26 cellular contexts compared by ENCODE assay signal in the genomic region with DNA sequence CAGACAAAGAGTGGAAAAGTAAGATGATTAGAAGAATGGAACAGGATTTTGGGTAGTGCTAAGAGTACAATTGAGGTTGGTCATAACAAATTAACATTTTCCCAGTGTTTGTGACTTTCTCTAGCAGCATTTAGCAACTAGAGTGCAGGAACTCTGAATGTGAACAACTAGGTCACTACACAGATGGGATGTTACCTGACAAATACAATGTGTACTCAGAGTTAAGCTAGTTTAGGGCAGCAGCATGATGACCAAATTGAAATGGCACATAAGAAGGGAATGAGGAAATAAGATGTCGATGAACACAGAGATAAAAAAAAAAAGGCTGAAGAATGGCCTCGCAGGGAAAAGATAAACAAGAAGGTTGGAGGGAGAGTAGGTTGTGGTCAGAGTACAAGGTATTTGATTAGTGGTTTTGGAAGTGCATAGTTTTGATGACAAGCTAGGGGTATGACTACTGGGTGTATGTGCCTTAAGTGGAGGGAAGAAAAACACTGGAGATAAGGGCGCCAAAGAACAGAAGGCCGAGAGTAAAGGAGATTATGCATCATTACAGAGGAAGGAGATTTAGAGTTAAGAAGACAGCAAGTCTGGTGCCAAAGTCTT.
A peak's percentile ranks its signal among the peaks of the same experiment; 100 is the strongest.
DNase-seq lines count a peak whose midpoint lies in the region; ATAC-seq and TF ChIP-seq lines count a peak whose summit lies in the region.
"Had no signal": no experiment of that assay in that cellular context is flagged by ENCODE, and none has a peak within 500 bp of the region (broad histone marks: within the 10 kb centered on the region; RNA-seq: fewer than 3 reads in every experiment).

No MANE protein-coding gene starts in this region.

- H3K36me3 Mint-ChIP-seq in progenitor cell of endocrine pancreas (ENCODE audit: insufficient read depth) = no peaks in the 10 kb centered on the region

- no peak overlapping the region for H2AFZ ChIP-seq in trophoblast cell (ENCODE audit: insufficient read depth, low read length, poor library complexity)
- H2AFZ ChIP-seq: GM23248 had no signal

- H4K91ac ChIP-seq in trophoblast cell (ENCODE audit: low read depth, low read length) = no peak overlapping the region

- no peak overlapping the region for H4K12ac ChIP-seq in trophoblast cell (ENCODE audit: low read depth, low read length)

- no peaks in the 10 kb centered on the region for H3K79me1 ChIP-seq in trophoblast cell (ENCODE audit: low read length)

- no peak overlapping the region for H3K4me3 ChIP-seq in cardiac fibroblast (replicated peaks in 1 of 2; ENCODE audit: low read depth in 2 of 2, low read length in 2 of 2)
- H3K4me3 ChIP-seq in trophoblast cell (ENCODE audit: low read depth, low read length) = no peak overlapping the region
- H3K4me3 ChIP-seq: GM23248, spleen, thyroid gland had no signal

- H4K8ac ChIP-seq in trophoblast cell (ENCODE audit: low read depth, low read length) = no peak overlapping the region

- no peaks in the 10 kb centered on the region for H3K36me3 ChIP-seq in trophoblast cell (ENCODE audit: control insufficient read depth in 1 of 2, insufficient read depth in 2 of 2, low read length in 2 of 2)
- H3K36me3 ChIP-seq: spleen, thyroid gland had no signal

- TF ChIP-seq CTCF in cardiac fibroblast (IDR thresholded peaks at IDR 0.05; ENCODE audit: low read depth, low read length) (no peak), progenitor cell of endocrine pancreas (IDR thresholded peaks at IDR 0.05; ENCODE audit: unreplicated experiment) (no peak)

- no peak for ATAC-seq in GM21717 (IDR thresholded peaks at IDR 0.05; ENCODE audit: unreplicated experiment)
- ATAC-seq: effector memory CD8-positive, alpha-beta T cell; left cardiac atrium; Right ventricle myocardium inferior had no signal

- H3K27ac ChIP-seq in trophoblast cell (ENCODE audit: low read depth, low read length) = no peak overlapping the region
- H3K27ac ChIP-seq: GM23248, spleen, thyroid gland had no signal

- peaks cover 24% of the 10 kb centered on the region for H3K9me3 Mint-ChIP-seq in progenitor cell of endocrine pancreas (ENCODE audit: low read depth)

- DNase-seq in G401 (ENCODE audit: low spot score) (peak; percentile 87), NCI-H82 treated with DMSO at 0.1 percent for 48 hours (lab: John Stamatoyannopoulos, UW; ENCODE audit: unreplicated experiment) (peak; percentile 99), cardiac fibroblast (ENCODE audit: low read depth in 2 of 2) (peak; percentile 20 to 44), trophoblast cell (peak; percentile 43 to 83), NCI-H2081 treated with DMSO at 0.1 percent for 48 hours (lab: John Stamatoyannopoulos, UW) (no peak), NCI-H1048 (lab: John Stamatoyannopoulos, UW) (no peak), progenitor cell of endocrine pancreas (ENCODE audit: low spot score, unreplicated experiment) (no peak)
- DNase-seq: activated CD4-positive, alpha-beta T cell treated with anti-CD3 and anti-CD28 coated beads for 1 hour; activated naive CD4-positive, alpha-beta T cell; activated T-cell treated with anti-CD3 and anti-CD28 coated beads, Interleukin-2, amount 50 U/mL, for 1 hour; amygdala; CD4-positive, CD25-positive, alpha-beta regulatory T cell; effector memory CD8-positive, alpha-beta T cell; GM23248; left cardiac atrium; mesendoderm; NCI-H1417; NCI-H526 treated with DMSO at 0.1 percent for 48 hours; occipital lobe; spleen; stimulated activated CD4-positive, alpha-beta T cell treated with anti-CD3 and anti-CD28 coated beads, Interleukin-4, amount 100 ng/mL, for 4 hours; SW 1271; thyroid gland had no signal

- H3K4me1 ChIP-seq in trophoblast cell (ENCODE audit: control insufficient read depth in 1 of 2, insufficient read depth in 2 of 2, low read length in 2 of 2) = no peaks in the 10 kb centered on the region
- H3K4me1 ChIP-seq: spleen, thyroid gland had no signal

- no peaks in the 10 kb centered on the region for H3K4me1 Mint-ChIP-seq in progenitor cell of endocrine pancreas (ENCODE audit: low read depth)
- H3K4me1 Mint-ChIP-seq: CD4-positive, CD25-positive, alpha-beta regulatory T cell had no signal

- no peaks in the 10 kb centered on the region for H3K27me3 Mint-ChIP-seq in progenitor cell of endocrine pancreas
- H3K27me3 Mint-ChIP-seq: CD4-positive, CD25-positive, alpha-beta regulatory T cell; effector memory CD8-positive, alpha-beta T cell; stimulated activated naive CD8-positive, alpha-beta T cell treated with anti-CD3 and anti-CD28 coated beads, Interleukin-15, Interleukin-2, amounts not matched to agents 100 ng/mL and 50 ng/mL, for 24 hours had no signal

- H3K4me2 ChIP-seq in trophoblast cell (ENCODE audit: low read length) = no peak overlapping the region

- no peak overlapping the region for H2BK120ac ChIP-seq in trophoblast cell (ENCODE audit: insufficient read depth, low read length, poor library complexity)

- H2AK5ac ChIP-seq in trophoblast cell (ENCODE audit: low read length) = no peak overlapping the region

- in situ Hi-C loops in G401 (cut with HindIII; ENCODE audit: low sequenced_read_pairs) = no loop called here

- H3K27ac Mint-ChIP-seq in progenitor cell of endocrine pancreas = no peak overlapping the region
- H3K27ac Mint-ChIP-seq: CD4-positive, CD25-positive, alpha-beta regulatory T cell; effector memory CD8-positive, alpha-beta T cell; stimulated activated naive CD8-positive, alpha-beta T cell treated with anti-CD3 and anti-CD28 coated beads, Interleukin-15, Interleukin-2, amounts not matched to agents 100 ng/mL and 50 ng/mL, for 24 hours had no signal

- no CpG with 5 or more reads among the region's 4 CpGs for WGBS in trophoblast cell (ENCODE audit: extremely low coverage, insufficient coverage, insufficient read length)

- no peak overlapping the region for H3K18ac ChIP-seq in trophoblast cell (ENCODE audit: low read length)

- no peak overlapping the region for H3K4me3 Mint-ChIP-seq in progenitor cell of endocrine pancreas (ENCODE audit: low read depth)
- H3K4me3 Mint-ChIP-seq: CD4-positive, CD25-positive, alpha-beta regulatory T cell; effector memory CD8-positive, alpha-beta T cell; stimulated activated naive CD8-positive, alpha-beta T cell treated with anti-CD3 and anti-CD28 coated beads, Interleukin-15, Interleukin-2, amounts not matched to agents 100 ng/mL and 50 ng/mL, for 24 hours had no signal

- H3K23ac ChIP-seq in trophoblast cell (ENCODE audit: low read length) = no peak overlapping the region

- no peak overlapping the region for H2BK12ac ChIP-seq in trophoblast cell (ENCODE audit: low read length)

- no peak overlapping the region for H3K9ac ChIP-seq in trophoblast cell (ENCODE audit: low read length)
- H3K9ac ChIP-seq: GM23248 had no signal

- H3K27me3 ChIP-seq in trophoblast cell (ENCODE audit: insufficient read depth, low read length) = no peaks in the 10 kb centered on the region
- H3K27me3 ChIP-seq: spleen, thyroid gland had no signal

- H3K4ac ChIP-seq in trophoblast cell (ENCODE audit: low read depth, low read length) = no peak overlapping the region

- no peaks in the 10 kb centered on the region for H3K79me2 ChIP-seq in trophoblast cell (ENCODE audit: control insufficient read depth, insufficient read depth, low read length, poor library complexity)

- no peak overlapping the region for H2BK5ac ChIP-seq in trophoblast cell (ENCODE audit: low read depth, low read length, poor library complexity)

- H3K9me3 ChIP-seq in trophoblast cell (ENCODE audit: insufficient read depth, low read depth, low read length) = peaks cover 2% of the 10 kb centered on the region
- H3K9me3 ChIP-seq: thyroid gland had no signal

- H3K14ac ChIP-seq in trophoblast cell (ENCODE audit: low read length) = no peak overlapping the region

Comparison
In these comparisons a context has a peak if more than half of its experiments do, and no peak if none do; other contexts are left out.
1. DNase-seq: peak in G401 (single experiment), NCI-H82 treated with DMSO at 0.1 percent for 48 hours (single experiment), cardiac fibroblast (2 of 2) and trophoblast cell (2 of 2); none in NCI-H2081 treated with DMSO at 0.1 percent for 48 hours (single experiment), NCI-H1048 (single experiment) and progenitor cell of endocrine pancreas (single experiment).